In the genomic region with DNA sequence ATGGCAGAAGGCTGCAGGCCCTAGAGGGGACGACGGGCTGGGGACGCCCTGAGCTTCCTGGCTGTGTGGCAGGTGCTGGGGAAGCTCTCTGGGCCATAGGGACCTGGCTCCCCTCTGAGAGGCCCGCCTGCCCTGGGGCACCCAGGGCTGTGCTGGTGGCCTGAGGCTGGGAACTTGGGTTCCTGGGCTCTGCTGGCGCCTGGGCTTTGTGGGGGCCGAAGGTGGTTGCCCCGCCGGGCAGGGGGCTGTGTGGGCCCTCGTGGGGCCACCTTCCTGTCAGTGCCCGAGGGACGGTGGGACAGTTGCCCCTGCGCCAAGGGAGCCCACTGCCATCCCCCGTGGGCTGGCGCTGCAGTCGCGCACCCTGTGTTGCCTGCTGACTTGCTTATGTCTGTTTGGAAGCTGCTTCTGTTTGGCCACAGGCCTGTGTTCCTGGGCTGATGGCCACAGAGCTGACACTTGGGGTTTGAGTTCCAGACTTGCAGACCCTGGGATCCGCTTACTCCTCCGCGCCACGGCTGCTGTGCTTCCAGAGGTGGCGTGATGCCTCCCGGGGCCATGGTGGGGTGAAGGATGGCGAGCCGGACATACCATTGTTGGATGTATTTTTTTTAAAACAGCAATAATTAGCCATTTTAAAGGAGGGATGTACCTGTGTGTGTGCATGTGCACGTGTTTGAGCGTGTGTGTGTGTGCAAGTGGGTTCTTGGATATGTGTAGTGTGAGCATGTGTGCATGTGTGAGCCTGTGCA, we compare ENCODE assay signal across 2 cellular contexts.
TF ChIP-seq lines count a peak whose summit lies in the region.

No MANE protein-coding gene starts in this region.

TF ChIP-seq in WTC11, 78 proteins besides CTCF, POLR2A, EP300 and RAD21 (continues in another document):
- TF ChIP-seq, protein P1, sequence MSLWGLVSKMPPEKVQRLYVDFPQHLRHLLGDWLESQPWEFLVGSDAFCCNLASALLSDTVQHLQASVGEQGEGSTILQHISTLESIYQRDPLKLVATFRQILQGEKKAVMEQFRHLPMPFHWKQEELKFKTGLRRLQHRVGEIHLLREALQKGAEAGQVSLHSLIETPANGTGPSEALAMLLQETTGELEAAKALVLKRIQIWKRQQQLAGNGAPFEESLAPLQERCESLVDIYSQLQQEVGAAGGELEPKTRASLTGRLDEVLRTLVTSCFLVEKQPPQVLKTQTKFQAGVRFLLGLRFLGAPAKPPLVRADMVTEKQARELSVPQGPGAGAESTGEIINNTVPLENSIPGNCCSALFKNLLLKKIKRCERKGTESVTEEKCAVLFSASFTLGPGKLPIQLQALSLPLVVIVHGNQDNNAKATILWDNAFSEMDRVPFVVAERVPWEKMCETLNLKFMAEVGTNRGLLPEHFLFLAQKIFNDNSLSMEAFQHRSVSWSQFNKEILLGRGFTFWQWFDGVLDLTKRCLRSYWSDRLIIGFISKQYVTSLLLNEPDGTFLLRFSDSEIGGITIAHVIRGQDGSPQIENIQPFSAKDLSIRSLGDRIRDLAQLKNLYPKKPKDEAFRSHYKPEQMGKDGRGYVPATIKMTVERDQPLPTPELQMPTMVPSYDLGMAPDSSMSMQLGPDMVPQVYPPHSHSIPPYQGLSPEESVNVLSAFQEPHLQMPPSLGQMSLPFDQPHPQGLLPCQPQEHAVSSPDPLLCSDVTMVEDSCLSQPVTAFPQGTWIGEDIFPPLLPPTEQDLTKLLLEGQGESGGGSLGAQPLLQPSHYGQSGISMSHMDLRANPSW (CRISPR knock-in tag; conservative IDR thresholded peaks at IDR 0.05; ENCODE audit: low read depth): no peak
- TF ChIP-seq ZNF219 (CRISPR knock-in tag; IDR thresholded peaks at IDR 0.05; ENCODE audit: borderline replicate concordance) (no peak), ZBTB21 (CRISPR knock-in tag; IDR thresholded peaks at IDR 0.05; ENCODE audit: borderline replicate concordance) (no peak), ZNF121 (CRISPR knock-in tag; IDR thresholded peaks at IDR 0.05) (no peak), MYBL2 (CRISPR knock-in tag; IDR thresholded peaks at IDR 0.05) (no peak), RORB (CRISPR knock-in tag; IDR thresholded peaks at IDR 0.05) (no peak), ZNF423 (CRISPR knock-in tag; IDR thresholded peaks at IDR 0.05) (no peak)
- TF ChIP-seq, protein P2, sequence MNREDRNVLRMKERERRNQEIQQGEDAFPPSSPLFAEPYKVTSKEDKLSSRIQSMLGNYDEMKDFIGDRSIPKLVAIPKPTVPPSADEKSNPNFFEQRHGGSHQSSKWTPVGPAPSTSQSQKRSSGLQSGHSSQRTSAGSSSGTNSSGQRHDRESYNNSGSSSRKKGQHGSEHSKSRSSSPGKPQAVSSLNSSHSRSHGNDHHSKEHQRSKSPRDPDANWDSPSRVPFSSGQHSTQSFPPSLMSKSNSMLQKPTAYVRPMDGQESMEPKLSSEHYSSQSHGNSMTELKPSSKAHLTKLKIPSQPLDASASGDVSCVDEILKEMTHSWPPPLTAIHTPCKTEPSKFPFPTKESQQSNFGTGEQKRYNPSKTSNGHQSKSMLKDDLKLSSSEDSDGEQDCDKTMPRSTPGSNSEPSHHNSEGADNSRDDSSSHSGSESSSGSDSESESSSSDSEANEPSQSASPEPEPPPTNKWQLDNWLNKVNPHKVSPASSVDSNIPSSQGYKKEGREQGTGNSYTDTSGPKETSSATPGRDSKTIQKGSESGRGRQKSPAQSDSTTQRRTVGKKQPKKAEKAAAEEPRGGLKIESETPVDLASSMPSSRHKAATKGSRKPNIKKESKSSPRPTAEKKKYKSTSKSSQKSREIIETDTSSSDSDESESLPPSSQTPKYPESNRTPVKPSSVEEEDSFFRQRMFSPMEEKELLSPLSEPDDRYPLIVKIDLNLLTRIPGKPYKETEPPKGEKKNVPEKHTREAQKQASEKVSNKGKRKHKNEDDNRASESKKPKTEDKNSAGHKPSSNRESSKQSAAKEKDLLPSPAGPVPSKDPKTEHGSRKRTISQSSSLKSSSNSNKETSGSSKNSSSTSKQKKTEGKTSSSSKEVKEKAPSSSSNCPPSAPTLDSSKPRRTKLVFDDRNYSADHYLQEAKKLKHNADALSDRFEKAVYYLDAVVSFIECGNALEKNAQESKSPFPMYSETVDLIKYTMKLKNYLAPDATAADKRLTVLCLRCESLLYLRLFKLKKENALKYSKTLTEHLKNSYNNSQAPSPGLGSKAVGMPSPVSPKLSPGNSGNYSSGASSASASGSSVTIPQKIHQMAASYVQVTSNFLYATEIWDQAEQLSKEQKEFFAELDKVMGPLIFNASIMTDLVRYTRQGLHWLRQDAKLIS (CRISPR knock-in tag; IDR thresholded peaks at IDR 0.05; ENCODE audit: borderline replicate concordance): no peak
- TF ChIP-seq, protein P3, sequence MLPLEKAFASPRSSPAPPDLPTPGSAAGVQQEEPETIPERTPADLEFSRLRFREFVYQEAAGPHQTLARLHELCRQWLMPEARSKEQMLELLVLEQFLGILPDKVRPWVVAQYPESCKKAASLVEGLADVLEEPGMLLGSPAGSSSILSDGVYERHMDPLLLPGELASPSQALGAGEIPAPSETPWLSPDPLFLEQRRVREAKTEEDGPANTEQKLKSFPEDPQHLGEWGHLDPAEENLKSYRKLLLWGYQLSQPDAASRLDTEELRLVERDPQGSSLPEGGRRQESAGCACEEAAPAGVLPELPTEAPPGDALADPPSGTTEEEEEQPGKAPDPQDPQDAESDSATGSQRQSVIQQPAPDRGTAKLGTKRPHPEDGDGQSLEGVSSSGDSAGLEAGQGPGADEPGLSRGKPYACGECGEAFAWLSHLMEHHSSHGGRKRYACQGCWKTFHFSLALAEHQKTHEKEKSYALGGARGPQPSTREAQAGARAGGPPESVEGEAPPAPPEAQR (CRISPR knock-in tag; IDR thresholded peaks at IDR 0.05): no peak
- TF ChIP-seq, protein P4, sequence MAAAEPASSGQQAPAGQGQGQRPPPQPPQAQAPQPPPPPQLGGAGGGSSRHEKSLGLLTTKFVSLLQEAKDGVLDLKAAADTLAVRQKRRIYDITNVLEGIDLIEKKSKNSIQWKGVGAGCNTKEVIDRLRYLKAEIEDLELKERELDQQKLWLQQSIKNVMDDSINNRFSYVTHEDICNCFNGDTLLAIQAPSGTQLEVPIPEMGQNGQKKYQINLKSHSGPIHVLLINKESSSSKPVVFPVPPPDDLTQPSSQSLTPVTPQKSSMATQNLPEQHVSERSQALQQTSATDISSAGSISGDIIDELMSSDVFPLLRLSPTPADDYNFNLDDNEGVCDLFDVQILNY (CRISPR knock-in tag; IDR thresholded peaks at IDR 0.05): no peak

TF ChIP-seq in HepG2, 621 proteins besides CTCF, POLR2A, EP300 and RAD21:
- TF ChIP-seq ZNF768 (CRISPR knock-in tag; IDR thresholded peaks at IDR 0.05): peak; percentile 38; the same call in 1 of the 2 replicates
- TF ChIP-seq, protein P5, sequence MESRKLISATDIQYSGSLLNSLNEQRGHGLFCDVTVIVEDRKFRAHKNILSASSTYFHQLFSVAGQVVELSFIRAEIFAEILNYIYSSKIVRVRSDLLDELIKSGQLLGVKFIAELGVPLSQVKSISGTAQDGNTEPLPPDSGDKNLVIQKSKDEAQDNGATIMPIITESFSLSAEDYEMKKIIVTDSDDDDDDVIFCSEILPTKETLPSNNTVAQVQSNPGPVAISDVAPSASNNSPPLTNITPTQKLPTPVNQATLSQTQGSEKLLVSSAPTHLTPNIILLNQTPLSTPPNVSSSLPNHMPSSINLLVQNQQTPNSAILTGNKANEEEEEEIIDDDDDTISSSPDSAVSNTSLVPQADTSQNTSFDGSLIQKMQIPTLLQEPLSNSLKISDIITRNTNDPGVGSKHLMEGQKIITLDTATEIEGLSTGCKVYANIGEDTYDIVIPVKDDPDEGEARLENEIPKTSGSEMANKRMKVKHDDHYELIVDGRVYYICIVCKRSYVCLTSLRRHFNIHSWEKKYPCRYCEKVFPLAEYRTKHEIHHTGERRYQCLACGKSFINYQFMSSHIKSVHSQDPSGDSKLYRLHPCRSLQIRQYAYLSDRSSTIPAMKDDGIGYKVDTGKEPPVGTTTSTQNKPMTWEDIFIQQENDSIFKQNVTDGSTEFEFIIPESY (CRISPR knock-in tag; IDR thresholded peaks at IDR 0.05): peak; percentile 43; the same call in 1 of the 2 replicates
- no peak for TF ChIP-seq YEATS4 (CRISPR knock-in tag; IDR thresholded peaks at IDR 0.05; ENCODE audit: borderline replicate concordance)
- 0 out of 2 replicates have a peak, but pooled peaks have one; percentile 2 for TF ChIP-seq ZFY (CRISPR knock-in tag; IDR thresholded peaks at IDR 0.05)
- TF ChIP-seq RORA (CRISPR knock-in tag; IDR thresholded peaks at IDR 0.05): no peak
- TF ChIP-seq ZNF274 (CRISPR knock-in tag; IDR thresholded peaks at IDR 0.05): no peak
- TF ChIP-seq AGO1 (IDR thresholded peaks at IDR 0.05; ENCODE audit: low read depth, low read length, poor library complexity, severe bottlenecking): peak; percentile 28
- TF ChIP-seq FOXA3 (CRISPR knock-in tag; IDR thresholded peaks at IDR 0.05): no peak
- TF ChIP-seq, protein P6, sequence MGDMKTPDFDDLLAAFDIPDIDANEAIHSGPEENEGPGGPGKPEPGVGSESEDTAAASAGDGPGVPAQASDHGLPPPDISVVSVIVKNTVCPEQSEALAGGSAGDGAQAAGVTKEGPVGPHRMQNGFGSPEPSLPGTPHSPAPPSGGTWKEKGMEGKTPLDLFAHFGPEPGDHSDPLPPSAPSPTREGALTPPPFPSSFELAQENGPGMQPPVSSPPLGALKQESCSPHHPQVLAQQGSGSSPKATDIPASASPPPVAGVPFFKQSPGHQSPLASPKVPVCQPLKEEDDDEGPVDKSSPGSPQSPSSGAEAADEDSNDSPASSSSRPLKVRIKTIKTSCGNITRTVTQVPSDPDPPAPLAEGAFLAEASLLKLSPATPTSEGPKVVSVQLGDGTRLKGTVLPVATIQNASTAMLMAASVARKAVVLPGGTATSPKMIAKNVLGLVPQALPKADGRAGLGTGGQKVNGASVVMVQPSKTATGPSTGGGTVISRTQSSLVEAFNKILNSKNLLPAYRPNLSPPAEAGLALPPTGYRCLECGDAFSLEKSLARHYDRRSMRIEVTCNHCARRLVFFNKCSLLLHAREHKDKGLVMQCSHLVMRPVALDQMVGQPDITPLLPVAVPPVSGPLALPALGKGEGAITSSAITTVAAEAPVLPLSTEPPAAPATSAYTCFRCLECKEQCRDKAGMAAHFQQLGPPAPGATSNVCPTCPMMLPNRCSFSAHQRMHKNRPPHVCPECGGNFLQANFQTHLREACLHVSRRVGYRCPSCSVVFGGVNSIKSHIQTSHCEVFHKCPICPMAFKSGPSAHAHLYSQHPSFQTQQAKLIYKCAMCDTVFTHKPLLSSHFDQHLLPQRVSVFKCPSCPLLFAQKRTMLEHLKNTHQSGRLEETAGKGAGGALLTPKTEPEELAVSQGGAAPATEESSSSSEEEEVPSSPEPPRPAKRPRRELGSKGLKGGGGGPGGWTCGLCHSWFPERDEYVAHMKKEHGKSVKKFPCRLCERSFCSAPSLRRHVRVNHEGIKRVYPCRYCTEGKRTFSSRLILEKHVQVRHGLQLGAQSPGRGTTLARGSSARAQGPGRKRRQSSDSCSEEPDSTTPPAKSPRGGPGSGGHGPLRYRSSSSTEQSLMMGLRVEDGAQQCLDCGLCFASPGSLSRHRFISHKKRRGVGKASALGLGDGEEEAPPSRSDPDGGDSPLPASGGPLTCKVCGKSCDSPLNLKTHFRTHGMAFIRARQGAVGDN (CRISPR knock-in tag; IDR thresholded peaks at IDR 0.05): peak; percentile 28
- TF ChIP-seq, protein P7, sequence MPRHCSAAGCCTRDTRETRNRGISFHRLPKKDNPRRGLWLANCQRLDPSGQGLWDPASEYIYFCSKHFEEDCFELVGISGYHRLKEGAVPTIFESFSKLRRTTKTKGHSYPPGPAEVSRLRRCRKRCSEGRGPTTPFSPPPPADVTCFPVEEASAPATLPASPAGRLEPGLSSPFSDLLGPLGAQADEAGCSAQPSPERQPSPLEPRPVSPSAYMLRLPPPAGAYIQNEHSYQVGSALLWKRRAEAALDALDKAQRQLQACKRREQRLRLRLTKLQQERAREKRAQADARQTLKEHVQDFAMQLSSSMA (CRISPR knock-in tag; IDR thresholded peaks at IDR 0.05): no peak
- 0 out of 2 replicates have a peak, but pooled peaks have one; percentile 18 for TF ChIP-seq HOXA9 (CRISPR knock-in tag; IDR thresholded peaks at IDR 0.05; ENCODE audit: borderline replicate concordance)
- TF ChIP-seq AKAP8 (CRISPR knock-in tag; IDR thresholded peaks at IDR 0.05): no peak
- 0 out of 2 replicates have a peak, but pooled peaks have one; percentile 23 for TF ChIP-seq ZC3H13 (CRISPR knock-in tag; IDR thresholded peaks at IDR 0.05)
- TF ChIP-seq, protein P8, sequence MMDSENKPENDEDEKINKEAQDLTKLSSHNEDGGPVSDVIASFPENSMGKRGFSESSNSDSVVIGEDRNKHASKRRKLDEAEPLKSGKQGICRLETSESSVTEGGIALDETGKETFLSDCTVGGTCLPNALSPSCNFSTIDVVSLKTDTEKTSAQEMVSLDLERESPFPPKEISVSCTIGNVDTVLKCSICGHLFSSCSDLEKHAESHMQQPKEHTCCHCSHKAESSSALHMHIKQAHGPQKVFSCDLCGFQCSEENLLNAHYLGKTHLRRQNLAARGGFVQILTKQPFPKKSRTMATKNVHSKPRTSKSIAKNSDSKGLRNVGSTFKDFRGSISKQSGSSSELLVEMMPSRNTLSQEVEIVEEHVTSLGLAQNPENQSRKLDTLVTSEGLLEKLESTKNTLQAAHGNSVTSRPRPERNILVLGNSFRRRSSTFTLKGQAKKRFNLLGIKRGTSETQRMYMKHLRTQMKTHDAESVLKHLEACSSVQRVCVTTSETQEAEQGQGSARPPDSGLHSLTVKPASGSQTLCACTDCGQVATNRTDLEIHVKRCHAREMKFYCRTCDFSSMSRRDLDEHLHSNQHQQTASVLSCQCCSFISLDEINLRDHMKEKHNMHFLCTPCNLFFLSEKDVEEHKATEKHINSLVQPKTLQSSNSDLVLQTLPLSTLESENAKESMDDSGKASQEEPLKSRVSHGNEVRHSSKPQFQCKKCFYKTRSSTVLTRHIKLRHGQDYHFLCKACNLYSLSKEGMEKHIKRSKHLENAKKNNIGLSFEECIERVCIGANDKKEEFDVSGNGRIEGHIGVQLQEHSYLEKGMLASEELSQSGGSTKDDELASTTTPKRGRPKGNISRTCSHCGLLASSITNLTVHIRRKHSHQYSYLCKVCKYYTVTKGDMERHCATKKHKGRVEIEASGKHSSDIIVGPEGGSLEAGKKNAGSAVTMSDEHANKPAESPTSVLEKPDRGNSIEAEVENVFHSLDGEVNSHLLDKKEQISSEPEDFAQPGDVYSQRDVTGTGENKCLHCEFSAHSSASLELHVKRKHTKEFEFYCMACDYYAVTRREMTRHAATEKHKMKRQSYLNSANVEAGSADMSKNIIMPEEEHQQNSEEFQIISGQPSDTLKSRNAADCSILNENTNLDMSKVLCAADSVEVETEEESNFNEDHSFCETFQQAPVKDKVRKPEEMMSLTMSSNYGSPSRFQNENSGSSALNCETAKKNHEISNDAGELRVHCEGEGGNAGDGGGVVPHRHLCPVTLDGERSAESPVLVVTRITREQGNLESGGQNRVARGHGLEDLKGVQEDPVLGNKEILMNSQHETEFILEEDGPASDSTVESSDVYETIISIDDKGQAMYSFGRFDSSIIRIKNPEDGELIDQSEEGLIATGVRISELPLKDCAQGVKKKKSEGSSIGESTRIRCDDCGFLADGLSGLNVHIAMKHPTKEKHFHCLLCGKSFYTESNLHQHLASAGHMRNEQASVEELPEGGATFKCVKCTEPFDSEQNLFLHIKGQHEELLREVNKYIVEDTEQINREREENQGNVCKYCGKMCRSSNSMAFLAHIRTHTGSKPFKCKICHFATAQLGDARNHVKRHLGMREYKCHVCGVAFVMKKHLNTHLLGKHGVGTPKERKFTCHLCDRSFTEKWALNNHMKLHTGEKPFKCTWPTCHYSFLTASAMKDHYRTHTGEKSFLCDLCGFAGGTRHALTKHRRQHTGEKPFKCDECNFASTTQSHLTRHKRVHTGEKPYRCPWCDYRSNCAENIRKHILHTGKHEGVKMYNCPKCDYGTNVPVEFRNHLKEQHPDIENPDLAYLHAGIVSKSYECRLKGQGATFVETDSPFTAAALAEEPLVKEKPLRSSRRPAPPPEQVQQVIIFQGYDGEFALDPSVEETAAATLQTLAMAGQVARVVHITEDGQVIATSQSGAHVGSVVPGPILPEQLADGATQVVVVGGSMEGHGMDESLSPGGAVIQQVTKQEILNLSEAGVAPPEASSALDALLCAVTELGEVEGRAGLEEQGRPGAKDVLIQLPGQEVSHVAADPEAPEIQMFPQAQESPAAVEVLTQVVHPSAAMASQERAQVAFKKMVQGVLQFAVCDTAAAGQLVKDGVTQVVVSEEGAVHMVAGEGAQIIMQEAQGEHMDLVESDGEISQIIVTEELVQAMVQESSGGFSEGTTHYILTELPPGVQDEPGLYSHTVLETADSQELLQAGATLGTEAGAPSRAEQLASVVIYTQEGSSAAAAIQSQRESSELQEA (CRISPR knock-in tag; IDR thresholded peaks at IDR 0.05; ENCODE audit: not compliant biosample characterization): no peak
